ENCODE assay signal across 22 cellular contexts in genomic region chr10:34711500-34711899, GRCh38.
DNase-seq lines count a peak whose midpoint lies in the region; ATAC-seq and TF ChIP-seq lines count a peak whose summit lies in the region.
"Had no signal": no experiment of that assay in that cellular context is flagged by ENCODE, and none has a peak within 500 bp of the region (broad histone marks: within the 10 kb centered on the region; RNA-seq: fewer than 3 reads in every experiment).

No MANE protein-coding gene starts in this region.

- peak overlapping the region; percentile 12; the same call in 1 of the 2 replicates for H3K27ac Mint-ChIP-seq in GM23338
- H3K27ac Mint-ChIP-seq: activated CD4-positive, alpha-beta memory T cell treated with anti-CD3 and anti-CD28 coated beads, Interleukin-2, amount 10 ng/mL, durations not matched to agents 7 days and 5 days; activated T-cell treated with anti-CD3 and anti-CD28 coated beads, Interleukin-2, amount 50 U/mL, for 24 hours; brain; T-helper 17 cell had no signal

- ATAC-seq in GM23338 (no peak), PC-3 (no peak)
- no peak for ATAC-seq in activated CD4-positive, CD25-positive, alpha-beta regulatory T cell treated with anti-CD3 and anti-CD28 coated beads, Interleukin-2, amount 50 U/mL, for 24 hours
- ATAC-seq: left colon, T-helper 17 cell had no signal

- H3K9me2 ChIP-seq in GM23338 (ENCODE audit: insufficient read depth) (no peaks in the 10 kb centered on the region), PC-3 (replicated peaks; ENCODE audit: low read length) (no peaks in the 10 kb centered on the region)

- CTCF ChIA-PET in PC-3 (lab: Charles Lee), result no interaction called here

- 0 out of 2 replicates have a peak, but pooled peaks cover 5% of the 10 kb centered on the region for H3K4me1 ChIP-seq in GM23338 (ENCODE audit: insufficient read depth)
- peaks cover 77% of the 10 kb centered on the region for H3K4me1 ChIP-seq in left ventricle myocardium inferior
- H3K4me1 ChIP-seq in parathyroid adenoma, result peaks cover 11% of the 10 kb centered on the region
- H3K4me1 ChIP-seq in PC-3 (ENCODE audit: insufficient read depth, low read length), result peaks cover 55% of the 10 kb centered on the region

- H3K36me3 ChIP-seq in GM23338 (ENCODE audit: insufficient read depth) (no peaks in the 10 kb centered on the region), left ventricle myocardium inferior (no peaks in the 10 kb centered on the region), parathyroid adenoma (ENCODE audit: control insufficient read depth, insufficient read depth, low read length) (no peaks in the 10 kb centered on the region), PC-3 (ENCODE audit: low read depth, low read length) (no peaks in the 10 kb centered on the region)
- H3K36me3 ChIP-seq: ovary, WERI-Rb-1 had no signal

- H3K27me3 Mint-ChIP-seq in GM23338 (ENCODE audit: insufficient read depth, low read depth, poor library complexity), result no peaks in the 10 kb centered on the region
- H3K27me3 Mint-ChIP-seq: activated CD4-positive, alpha-beta memory T cell treated with anti-CD3 and anti-CD28 coated beads, Interleukin-2, amount 10 ng/mL, durations not matched to agents 7 days and 5 days; brain had no signal

- no peaks in the 10 kb centered on the region for H3F3A ChIP-seq in GM23338 (replicated peaks; ENCODE audit: low read depth)
- H3F3A ChIP-seq in PC-3 (ENCODE audit: low read length, unreplicated experiment), result peaks cover 9% of the 10 kb centered on the region

- POLR2A ChIA-PET in PC-3 (lab: Charles Lee; ENCODE audit: unreplicated experiment), result interaction anchor here (0.6 kb wide), 1 partner anchor 226 kb away, joined by 19 read pairs; no protein-coding TSS in a partner anchor

- H3K79me2 ChIP-seq in GM23338 (replicated peaks; ENCODE audit: insufficient read depth) (peaks cover 97% of the 10 kb centered on the region), parathyroid adenoma (peaks cover 31% of the 10 kb centered on the region), PC-3 (ENCODE audit: low read length) (peaks cover 93% of the 10 kb centered on the region)

- no TSS peak for BruUV-seq in PC-3 (replicated peaks; lab: Mats Ljungman, UMichigan)

- H3K9me3 ChIP-seq in left ventricle myocardium inferior (replicated peaks) (no peaks in the 10 kb centered on the region), parathyroid adenoma (ENCODE audit: control insufficient read depth, low read length) (no peaks in the 10 kb centered on the region), PC-3 (ENCODE audit: low read length) (no peaks in the 10 kb centered on the region)
- H3K9me3 ChIP-seq: ovary, testis had no signal

- H4K20me1 ChIP-seq in GM23338 (replicated peaks; ENCODE audit: insufficient read depth) (peaks cover 13% of the 10 kb centered on the region; the same call in 1 of the 2 replicates), PC-3 (ENCODE audit: low read length) (peaks cover 29% of the 10 kb centered on the region)

- no peak overlapping the region for H3K4me2 ChIP-seq in GM23338
- no peak overlapping the region for H3K4me2 ChIP-seq in parathyroid adenoma (ENCODE audit: low read length)
- no peak overlapping the region for H3K4me2 ChIP-seq in PC-3 (ENCODE audit: low read length)
- H3K4me2 ChIP-seq: smooth muscle cell had no signal

- no peak overlapping the region for H3K9ac ChIP-seq in parathyroid adenoma
- H3K9ac ChIP-seq in PC-3 (ENCODE audit: low read length), result no peak overlapping the region

- no peaks in the 10 kb centered on the region; the same call in 2 of the 3 replicates for H3K9me3 Mint-ChIP-seq in GM23338
- H3K9me3 Mint-ChIP-seq: activated CD4-positive, alpha-beta memory T cell treated with anti-CD3 and anti-CD28 coated beads, Interleukin-2, amount 10 ng/mL, durations not matched to agents 7 days and 5 days; activated T-cell treated with anti-CD3 and anti-CD28 coated beads, Interleukin-2, amount 50 U/mL, for 24 hours; brain had no signal

- H3K4me3 ChIP-seq in GM23338 (no peak overlapping the region), epithelial cell of esophagus (ENCODE audit: low read length) (no peak overlapping the region), left ventricle myocardium inferior (no peak overlapping the region), parathyroid adenoma (ENCODE audit: low read depth, low read length) (no peak overlapping the region), PC-3 (ENCODE audit: low read length) (no peak overlapping the region)
- H3K4me3 ChIP-seq: ovary, smooth muscle cell, testis had no signal

- TF ChIP-seq CTCF in GM23338 (conservative IDR thresholded peaks at IDR 0.05; ENCODE audit: low read depth in 2 of 2) (no peak), epithelial cell of esophagus (IDR thresholded peaks at IDR 0.05; ENCODE audit: insufficient read depth, low read depth, low read length, missing control alignments) (no peak), left ventricle myocardium inferior (IDR thresholded peaks at IDR 0.05; ENCODE audit: borderline replicate concordance) (no peak), parathyroid adenoma (IDR thresholded peaks at IDR 0.05) (no peak), PC-3 (conservative IDR thresholded peaks at IDR 0.05; ENCODE audit: low read depth, low read length) (no peak)

- H3K27ac ChIP-seq in GM23338 (ENCODE audit: low read depth) (no peak overlapping the region), left ventricle myocardium inferior (replicated peaks) (peak overlapping the region; percentile 76), parathyroid adenoma (peak overlapping the region; percentile 37), PC-3 (ENCODE audit: low read length) (no peak overlapping the region)
- H3K27ac ChIP-seq: C4-2B, testis, WERI-Rb-1 had no signal

- H3K27me3 ChIP-seq in GM23338 (ENCODE audit: insufficient read depth), result no peaks in the 10 kb centered on the region
- no peaks in the 10 kb centered on the region for H3K27me3 ChIP-seq in left ventricle myocardium inferior (ENCODE audit: low read depth)
- H3K27me3 ChIP-seq in parathyroid adenoma (ENCODE audit: control insufficient read depth, insufficient read depth, low read length), result no peaks in the 10 kb centered on the region
- H3K27me3 ChIP-seq in PC-3 (ENCODE audit: low read length), result no peaks in the 10 kb centered on the region
- H3K27me3 ChIP-seq: ovary, testis had no signal

- DNase-seq in GM23338 (ENCODE audit: low spot score) (no peak), epithelial cell of esophagus (ENCODE audit: low read depth) (peak; percentile 30), left ventricle myocardium inferior (no peak), PC-3 (no peak), cortex of kidney (lab: John Stamatoyannopoulos, UW) (no peak), T1000 (lab: John Stamatoyannopoulos, UW) (no peak)
- DNase-seq: ACHN; activated CD4-positive, alpha-beta memory T cell treated with anti-CD3 and anti-CD28 coated beads, Interleukin-2, amount 10 ng/mL, durations not matched to agents 7 days and 5 days; activated naive CD4-positive, alpha-beta T cell treated with anti-CD3 and anti-CD28 coated beads, Interleukin-2, amount 50 U/mL, for 16 hours; activated T-cell treated with anti-CD3 and anti-CD28 coated beads, Interleukin-2, amount 50 U/mL, for 24 hours; foreskin fibroblast; left colon; NCI-H524 treated with DMSO at 0.1 percent for 48 hours; T-helper 17 cell; testis; WERI-Rb-1 had no signal

- no peak overlapping the region for H3K4me3 Mint-ChIP-seq in GM23338
- H3K4me3 Mint-ChIP-seq: activated CD4-positive, alpha-beta memory T cell treated with anti-CD3 and anti-CD28 coated beads, Interleukin-2, amount 10 ng/mL, durations not matched to agents 7 days and 5 days; activated T-cell treated with anti-CD3 and anti-CD28 coated beads, Interleukin-2, amount 50 U/mL, for 24 hours; brain; T-helper 17 cell had no signal

- no peak overlapping the region for H2AFZ ChIP-seq in GM23338
- no peak overlapping the region for H2AFZ ChIP-seq in parathyroid adenoma
- H2AFZ ChIP-seq in PC-3 (ENCODE audit: low read length), result no peak overlapping the region

- intact Hi-C loops in left ventricle myocardium inferior (cut with micrococcal nuclease), result no loop called here
- intact Hi-C loops in PC-3 (cut with micrococcal nuclease), result no loop called here

- peaks cover 26% of the 10 kb centered on the region for H3K4me1 Mint-ChIP-seq in GM23338
- H3K4me1 Mint-ChIP-seq: activated CD4-positive, alpha-beta memory T cell treated with anti-CD3 and anti-CD28 coated beads, Interleukin-2, amount 10 ng/mL, durations not matched to agents 7 days and 5 days; T-helper 17 cell had no signal

- no peaks in the 10 kb centered on the region for H3K36me3 Mint-ChIP-seq in GM23338 (ENCODE audit: low read depth)
- H3K36me3 Mint-ChIP-seq: brain had no signal

TF ChIP-seq in GM23338, 12 proteins besides CTCF, POLR2A, EP300 and RAD21 (continues in another document):
- TF ChIP-seq ZNF114 (CRISPR knock-in tag; IDR thresholded peaks at IDR 0.05), result no peak

Comparison
In these comparisons a context has a peak if more than half of its experiments do, and no peak if none do; other contexts are left out.
1. H3K27ac ChIP-seq: peak in left ventricle myocardium inferior (single experiment) and parathyroid adenoma (single experiment); none in GM23338 (single experiment) and PC-3 (single experiment).